10 cellular contexts compared by ENCODE assay signal in genomic region chr19:1840541-1841115, GRCh38. TPM values are rescaled to one million over a fixed set of nuclear protein-coding genes. Genes with fewer than 3 reads are reported as not detected.
A peak's percentile ranks its signal among the peaks of the same experiment; 100 is the strongest.
DNase-seq lines count a peak whose midpoint lies in the region; ATAC-seq and TF ChIP-seq lines count a peak whose summit lies in the region.
"Had no signal": no experiment of that assay in that cellular context is flagged by ENCODE, and none has a peak within 500 bp of the region (broad histone marks: within the 10 kb centered on the region; RNA-seq: fewer than 3 reads in every experiment).

No MANE protein-coding gene starts in this region.

- TF ChIP-seq CTCF in NB4 (IDR thresholded peaks at IDR 0.05; ENCODE audit: low read depth, low read length) (no peak), endothelial cell (IDR thresholded peaks at IDR 0.05; ENCODE audit: unreplicated experiment) (no peak), lung (IDR thresholded peaks at IDR 0.05; ENCODE audit: control extremely low read depth, extremely low read depth) (no peak)

- peak overlapping the region; percentile 59 for H3K4me3 Mint-ChIP-seq in endothelial cell (ENCODE audit: unreplicated experiment)

- H3K27me3 ChIP-seq in lung (ENCODE audit: control insufficient read depth, insufficient read depth) = no peaks in the 10 kb centered on the region
- H3K27me3 ChIP-seq in thymus (ENCODE audit: control insufficient read depth, insufficient read depth) = no peaks in the 10 kb centered on the region

- peaks cover 3% of the 10 kb centered on the region for H3K36me3 Mint-ChIP-seq in endothelial cell (ENCODE audit: low read depth, unreplicated experiment)

- no peak overlapping the region for H3K27ac Mint-ChIP-seq in endothelial cell (ENCODE audit: unreplicated experiment)

- peak overlapping the region; percentile 45 for H3K4me3 ChIP-seq in NB4 (ENCODE audit: low read depth, low read length)
- no peak overlapping the region for H3K4me3 ChIP-seq in lung
- no peak overlapping the region for H3K4me3 ChIP-seq in thymus (ENCODE audit: low read length)

- peaks cover 0 to 10% of the 10 kb centered on the region in 2 donors for H3K36me3 ChIP-seq in lung (ENCODE audit: control insufficient read depth in 2 of 2, insufficient read depth in 2 of 2, low read length in 2 of 2)
- H3K36me3 ChIP-seq in thymus (ENCODE audit: control insufficient read depth, insufficient read depth) = peaks cover 36% of the 10 kb centered on the region

- H3K27ac ChIP-seq in lung (ENCODE audit: low read depth in 1 of 2, low read length in 1 of 2) (peak overlapping the region; percentile 25 to 57), thymus (ENCODE audit: low read depth) (peak overlapping the region; percentile 68)

- peaks cover 0 to 32% of the 10 kb centered on the region in 2 donors for H3K4me1 ChIP-seq in lung (ENCODE audit: control insufficient read depth in 2 of 2, insufficient read depth in 2 of 2, low read length in 2 of 2)
- peaks cover 26% of the 10 kb centered on the region for H3K4me1 ChIP-seq in thymus (ENCODE audit: control insufficient read depth, insufficient read depth, low read length)

- DNase-seq in NB4 (ENCODE audit: low read depth) (peak; percentile 54), endothelial cell (ENCODE audit: low spot score) (no peak), lung (ENCODE audit: low spot score) (no peak), GDM1 (lab: John Stamatoyannopoulos, UW) (no peak), NCI-H1930 (lab: John Stamatoyannopoulos, UW) (no peak)
- DNase-seq: activated CD4-positive, alpha-beta T cell treated with anti-CD3 and anti-CD28 coated beads for 1 hour; NCI-H1105 had no signal

- TF ChIP-seq POLR2A in NB4 (IDR thresholded peaks at IDR 0.05; ENCODE audit: extremely low read depth, insufficient read length) = no peak

- no peaks in the 10 kb centered on the region for H3K9me3 Mint-ChIP-seq in endothelial cell (ENCODE audit: unreplicated experiment)

- peaks cover 23% of the 10 kb centered on the region for H3K4me1 Mint-ChIP-seq in endothelial cell (ENCODE audit: unreplicated experiment)

- peaks cover 23% of the 10 kb centered on the region for H3K27me3 Mint-ChIP-seq in endothelial cell (ENCODE audit: unreplicated experiment)

- 68 to 75% methylated on average over 22 of the region's 22 CpGs for WGBS in lung, 2 donors
- 90% methylated on average over 22 of the region's 22 CpGs for WGBS in thymus

- no peak for ATAC-seq in lung (ENCODE audit: insufficient read depth, low FRiP score)
- ATAC-seq in GM18858 (IDR thresholded peaks at IDR 0.05; ENCODE audit: unreplicated experiment) = no peak
- no peak for ATAC-seq in HG03520 (IDR thresholded peaks at IDR 0.05; ENCODE audit: unreplicated experiment)

- no peaks in the 10 kb centered on the region for H3K9me3 ChIP-seq in lung (ENCODE audit: control insufficient read depth in 2 of 2, insufficient read depth in 1 of 2, low read length in 1 of 2)
- no peaks in the 10 kb centered on the region for H3K9me3 ChIP-seq in thymus (ENCODE audit: control insufficient read depth)

RNA-seq across cellular contexts. Expression of gene REXO1, which starts 7.7 kb away (rescaled TPM):
- total RNA-seq in endothelial cell (ENCODE audit: unreplicated experiment) (48.1 TPM), lung (10 to 100 TPM; 15.6 to 40.3 TPM)
- polyA plus RNA-seq in lung (10 to 100 TPM; 22.3 to 32.0 TPM), thymus (28.7 TPM)

RNA-seq across cellular contexts. Expression of gene KLF16, which starts 22.8 kb away (rescaled TPM):
- 19.9 TPM for total RNA-seq in endothelial cell (ENCODE audit: unreplicated experiment)
- 10 to 100 TPM in 1 of 2 donors, 1 to 10 TPM in 1; 3.3 to 25.6 TPM for total RNA-seq in lung
- 10 to 100 TPM; 13.8 to 17.8 TPM for polyA plus RNA-seq in lung
- 8.4 TPM for polyA plus RNA-seq in thymus

RNA-seq across cellular contexts. Expression of gene ATP8B3, which starts 28.6 kb away (rescaled TPM):
- total RNA-seq in endothelial cell (ENCODE audit: unreplicated experiment) = 0.69 TPM
- 1 to 10 TPM; 2.2 to 2.4 TPM for total RNA-seq in lung
- polyA plus RNA-seq in lung = 1 to 10 TPM in 1 of 2 donors, under 1 TPM in 1; 0.69 to 1.3 TPM
- polyA plus RNA-seq in thymus = 3.6 TPM

RNA-seq across cellular contexts. Expression of gene ABHD17A, which starts 44.7 kb away (rescaled TPM):
- total RNA-seq in endothelial cell (ENCODE audit: unreplicated experiment) (283 TPM), lung (10 to 100 TPM; 68.8 to 84.9 TPM)
- polyA plus RNA-seq in lung (100 to 1,000 TPM in 1 of 2 donors, 10 to 100 TPM in 1; 97.0 to 110 TPM), thymus (90.4 TPM)
